ENCODE assay signal across 8 cellular contexts in genomic region chr13:110108348-110109139, GRCh38.
DNase-seq lines count a peak whose midpoint lies in the region; ATAC-seq and TF ChIP-seq lines count a peak whose summit lies in the region.

No MANE protein-coding gene starts in this region.

- no peaks in the 10 kb centered on the region for H3K9me3 Mint-ChIP-seq in endothelial cell (ENCODE audit: unreplicated experiment)
- H3K9me3 Mint-ChIP-seq in mesothelial cell of epicardium = no peaks in the 10 kb centered on the region

- no TSS peak for BruUV-seq in PC-3 (replicated peaks; lab: Mats Ljungman, UMichigan)

- H4K20me1 ChIP-seq in PC-3 (ENCODE audit: low read length) = no peaks in the 10 kb centered on the region

- H3K27ac Mint-ChIP-seq in endothelial cell (ENCODE audit: unreplicated experiment) (no peak overlapping the region), mesothelial cell of epicardium (no peak overlapping the region)

- H3K27ac ChIP-seq in PC-3 (ENCODE audit: low read length) = no peak overlapping the region

- H3K9me3 ChIP-seq in PC-3 (ENCODE audit: low read length) (no peaks in the 10 kb centered on the region), HAP-1 (no peaks in the 10 kb centered on the region)

- H3K9ac ChIP-seq in PC-3 (ENCODE audit: low read length) = no peak overlapping the region

- no peaks in the 10 kb centered on the region for H3K79me2 ChIP-seq in PC-3 (ENCODE audit: low read length)

- no peak overlapping the region for H2AFZ ChIP-seq in PC-3 (ENCODE audit: low read length)

- H3K9me2 ChIP-seq in PC-3 (replicated peaks; ENCODE audit: low read length) = no peaks in the 10 kb centered on the region

- intact Hi-C loops in PC-3 (cut with micrococcal nuclease) = loop anchor here (1.0 to 5.0 kb wide), 5 partner anchors 93 to 318 kb away; no protein-coding TSS in a partner anchor

- H3K27me3 Mint-ChIP-seq in endothelial cell (ENCODE audit: unreplicated experiment) (peaks cover 17% of the 10 kb centered on the region), mesothelial cell of epicardium (ENCODE audit: low read depth) (no peaks in the 10 kb centered on the region)

- H3K36me3 ChIP-seq in PC-3 (ENCODE audit: low read depth, low read length) (no peaks in the 10 kb centered on the region), HAP-1 (replicated peaks) (no peaks in the 10 kb centered on the region)

- TF ChIP-seq CTCF in PC-3 (conservative IDR thresholded peaks at IDR 0.05; ENCODE audit: low read depth, low read length) = peak; percentile 78
- TF ChIP-seq CTCF in endothelial cell (IDR thresholded peaks at IDR 0.05; ENCODE audit: unreplicated experiment) = no peak
- no peak for TF ChIP-seq CTCF in mesothelial cell of epicardium (IDR thresholded peaks at IDR 0.05; ENCODE audit: unreplicated experiment)

- peak; percentile 91 for ATAC-seq in PC-3

- no peaks in the 10 kb centered on the region for H3K27me3 ChIP-seq in PC-3 (ENCODE audit: low read length)
- H3K27me3 ChIP-seq in HAP-1 (ENCODE audit: low read depth) = no peaks in the 10 kb centered on the region

- CTCF ChIA-PET in PC-3 (lab: Charles Lee) = no interaction called here

- H3K36me3 Mint-ChIP-seq in endothelial cell (ENCODE audit: low read depth, unreplicated experiment) (peaks cover 3% of the 10 kb centered on the region), mesothelial cell of epicardium (no peaks in the 10 kb centered on the region)

- H3F3A ChIP-seq in PC-3 (ENCODE audit: low read length, unreplicated experiment) = no peaks in the 10 kb centered on the region

- H3K4me1 Mint-ChIP-seq in endothelial cell (ENCODE audit: unreplicated experiment) (peaks cover 14% of the 10 kb centered on the region), mesothelial cell of epicardium (peaks cover 16% of the 10 kb centered on the region)

- H3K4me1 ChIP-seq in PC-3 (ENCODE audit: insufficient read depth, low read length) = peaks cover 14% of the 10 kb centered on the region
- no peaks in the 10 kb centered on the region for H3K4me1 ChIP-seq in HAP-1

- DNase-seq in D341Med (ENCODE audit: low spot score) (peak; percentile 83), HuH-7 (ENCODE audit: low spot score) (peak; percentile 67), PC-3 (peak; percentile 80), endothelial cell (ENCODE audit: low spot score) (peak; percentile 77), mesothelial cell of epicardium (ENCODE audit: low spot score in 2 of 2, unreplicated experiment in 2 of 2) (peak; percentile 50 to 77), GM19238 (ENCODE audit: insufficient read length, low spot score) (no peak), HAP-1 (ENCODE audit: low spot score in 2 of 2) (no peak)
- DNase-seq in effector CD8-positive, alpha-beta T cell (lab: John Stamatoyannopoulos, UW) = no peak

- H3K4me2 ChIP-seq in PC-3 (ENCODE audit: low read length) = no peak overlapping the region

- in situ Hi-C loops in HAP-1 (cut with MboI; ENCODE audit: low sequenced_read_pairs) = no loop called here

- H3K4me3 Mint-ChIP-seq in endothelial cell (ENCODE audit: unreplicated experiment) (peak overlapping the region; percentile 9), mesothelial cell of epicardium (no peak overlapping the region)

- POLR2A ChIA-PET in PC-3 (lab: Charles Lee; ENCODE audit: unreplicated experiment) = no interaction called here

- H3K4me3 ChIP-seq in PC-3 (ENCODE audit: low read length) = no peak overlapping the region
- H3K4me3 ChIP-seq in HAP-1 = no peak overlapping the region

Comparison
In these comparisons a context has a peak if more than half of its experiments do, and no peak if none do; other contexts are left out.
1. DNase-seq: peak in D341Med (single experiment), HuH-7 (single experiment), PC-3 (single experiment), endothelial cell (single experiment) and mesothelial cell of epicardium (2 of 2); none in GM19238 (single experiment), HAP-1 (0 of 2) and effector CD8-positive, alpha-beta T cell (single experiment).